1 cellular context compared by ENCODE assay signal in the genomic region with DNA sequence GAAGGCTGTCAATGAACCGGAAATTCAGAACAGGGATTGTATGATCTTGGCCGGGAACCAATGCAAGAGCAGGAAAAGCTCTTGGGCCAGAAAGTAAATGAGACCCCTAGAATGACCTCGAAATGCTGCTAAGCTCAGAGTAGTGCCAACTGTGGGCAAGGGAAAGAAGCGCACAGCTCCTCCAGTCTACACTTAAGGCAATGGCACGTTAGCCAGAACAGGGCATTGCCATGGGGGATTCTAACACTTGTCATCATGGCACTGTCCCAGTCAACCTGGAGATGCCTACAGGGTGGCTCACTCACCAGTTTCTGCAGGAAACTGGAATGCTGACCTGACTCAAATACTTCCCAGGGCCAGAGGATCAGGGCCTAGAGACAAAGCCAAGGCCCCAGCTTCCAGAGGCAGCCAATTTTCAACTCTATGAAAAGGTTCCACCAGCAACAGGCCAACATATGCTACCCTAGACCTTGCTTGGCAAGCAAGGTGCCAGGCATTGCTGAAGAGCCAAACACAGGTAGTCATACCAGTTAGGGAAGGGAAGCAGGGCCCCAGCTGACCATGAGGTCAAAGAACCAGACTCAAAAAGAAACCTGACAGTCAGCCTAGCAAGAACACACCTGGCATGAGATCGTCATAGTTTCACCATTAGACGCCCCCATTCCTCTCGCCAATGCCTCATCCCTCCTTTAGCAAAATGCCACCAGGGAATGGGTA.
TF ChIP-seq lines count a peak whose summit lies in the region.

No MANE protein-coding gene starts in this region.

TF ChIP-seq in SK-N-SH, 30 proteins besides CTCF, POLR2A, EP300 and RAD21 (continued from another document):
- TF ChIP-seq PBX3 (IDR thresholded peaks at IDR 0.05) (no peak), JUND (IDR thresholded peaks at IDR 0.05) (no peak), FOSL2 (IDR thresholded peaks at IDR 0.05; ENCODE audit: borderline replicate concordance, low read depth) (no peak), SIN3A (IDR thresholded peaks at IDR 0.05; ENCODE audit: borderline replicate concordance, low read depth, low read length) (no peak), NRF1 (IDR thresholded peaks at IDR 0.05; ENCODE audit: low read depth, low read length) (no peak), RFX5 (IDR thresholded peaks at IDR 0.05; ENCODE audit: low read length) (no peak), MEF2A (IDR thresholded peaks at IDR 0.05; ENCODE audit: borderline replicate concordance, low read depth) (no peak), YY1 (IDR thresholded peaks at IDR 0.05; ENCODE audit: low read depth) (no peak), FOXM1 (IDR thresholded peaks at IDR 0.05; ENCODE audit: low read depth) (no peak), GATA2 (CRISPR knock-in tag; IDR thresholded peaks at IDR 0.05) (no peak)
- TF ChIP-seq, protein P1, sequence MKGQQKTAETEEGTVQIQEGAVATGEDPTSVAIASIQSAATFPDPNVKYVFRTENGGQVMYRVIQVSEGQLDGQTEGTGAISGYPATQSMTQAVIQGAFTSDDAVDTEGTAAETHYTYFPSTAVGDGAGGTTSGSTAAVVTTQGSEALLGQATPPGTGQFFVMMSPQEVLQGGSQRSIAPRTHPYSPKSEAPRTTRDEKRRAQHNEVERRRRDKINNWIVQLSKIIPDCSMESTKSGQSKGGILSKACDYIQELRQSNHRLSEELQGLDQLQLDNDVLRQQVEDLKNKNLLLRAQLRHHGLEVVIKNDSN (IDR thresholded peaks at IDR 0.05; ENCODE audit: borderline replicate concordance, low read depth), result no peak
- TF ChIP-seq, protein P2, sequence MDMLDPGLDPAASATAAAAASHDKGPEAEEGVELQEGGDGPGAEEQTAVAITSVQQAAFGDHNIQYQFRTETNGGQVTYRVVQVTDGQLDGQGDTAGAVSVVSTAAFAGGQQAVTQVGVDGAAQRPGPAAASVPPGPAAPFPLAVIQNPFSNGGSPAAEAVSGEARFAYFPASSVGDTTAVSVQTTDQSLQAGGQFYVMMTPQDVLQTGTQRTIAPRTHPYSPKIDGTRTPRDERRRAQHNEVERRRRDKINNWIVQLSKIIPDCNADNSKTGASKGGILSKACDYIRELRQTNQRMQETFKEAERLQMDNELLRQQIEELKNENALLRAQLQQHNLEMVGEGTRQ (IDR thresholded peaks at IDR 0.05; ENCODE audit: borderline replicate concordance, low read depth, low read length), result no peak
